In genomic region chr16:83682126-83682857, GRCh38 we compare ENCODE assay signal across 21 cellular contexts.
A peak's percentile ranks its signal among the peaks of the same experiment; 100 is the strongest.
DNase-seq lines count a peak whose midpoint lies in the region; ATAC-seq and TF ChIP-seq lines count a peak whose summit lies in the region.
"Had no signal": no experiment of that assay in that cellular context is flagged by ENCODE, and none has a peak within 500 bp of the region (broad histone marks: within the 10 kb centered on the region; RNA-seq: fewer than 3 reads in every experiment).

No MANE protein-coding gene starts in this region.

- no peak for TF ChIP-seq CTCF in A673 (conservative IDR thresholded peaks at IDR 0.05; ENCODE audit: low read depth, low read length)
- TF ChIP-seq CTCF in IMR-90 (conservative IDR thresholded peaks at IDR 0.05; ENCODE audit: low read depth, low read length) = no peak

- no peak overlapping the region for H3K4me3 Mint-ChIP-seq in activated CD4-positive, alpha-beta memory T cell treated with anti-CD3 and anti-CD28 coated beads for 36 hours
- H3K4me3 Mint-ChIP-seq: CD8-positive, alpha-beta memory T cell had no signal

- POLR2A ChIA-PET in A673 (lab: Charles Lee; ENCODE audit: low non-redundant PET) (no interaction called here), IMR-90 (lab: Charles Lee; ENCODE audit: unreplicated experiment) (no interaction called here)
- POLR2A ChIA-PET in activated CD4-positive, alpha-beta memory T cell treated with anti-CD3 and anti-CD28 coated beads for 36 hours (lab: Charles Lee) = no interaction called here

- H3K4me1 Mint-ChIP-seq in activated CD4-positive, alpha-beta memory T cell treated with anti-CD3 and anti-CD28 coated beads for 36 hours (ENCODE audit: low read depth) = no peaks in the 10 kb centered on the region
- H3K4me1 Mint-ChIP-seq: CD8-positive, alpha-beta memory T cell had no signal

- H3K9me3 Mint-ChIP-seq in activated CD4-positive, alpha-beta memory T cell treated with anti-CD3 and anti-CD28 coated beads for 36 hours = no peaks in the 10 kb centered on the region

- no peaks in the 10 kb centered on the region for H3K4me1 ChIP-seq in A673 (ENCODE audit: insufficient read depth, low read length, poor library complexity, severe bottlenecking)
- no peaks in the 10 kb centered on the region for H3K4me1 ChIP-seq in IMR-90 (ENCODE audit: control insufficient read depth, insufficient read depth, low read length)
- H3K4me1 ChIP-seq in mesenchymal stem cell (ENCODE audit: control insufficient read depth, insufficient read depth, low read depth, low read length) = peaks cover 7% of the 10 kb centered on the region

- H3K27me3 ChIP-seq in A673 (replicated peaks; ENCODE audit: insufficient read depth, low read depth, low read length, poor library complexity) = peaks cover 30% of the 10 kb centered on the region
- peaks cover 5% of the 10 kb centered on the region; the same call in 1 of the 2 replicates for H3K27me3 ChIP-seq in IMR-90 (ENCODE audit: control insufficient read depth, insufficient read depth, low read length)
- peaks cover 0 to 21% of the 10 kb centered on the region in 2 experiments for H3K27me3 ChIP-seq in mesenchymal stem cell (ENCODE audit: control insufficient read depth in 1 of 2, insufficient read depth in 1 of 2, low read length in 2 of 2)

- no peak overlapping the region for H4K5ac ChIP-seq in IMR-90 (ENCODE audit: low read depth, low read length)

- H4K20me1 ChIP-seq in IMR-90 (ENCODE audit: insufficient read depth, low read length) = no peaks in the 10 kb centered on the region

- H3K27ac ChIP-seq in A673 (ENCODE audit: low read depth, low read length, poor library complexity, severe bottlenecking) = no peak overlapping the region
- H3K27ac ChIP-seq in IMR-90 (ENCODE audit: insufficient read depth, low read length) = no peak overlapping the region
- no peak overlapping the region for H3K27ac ChIP-seq in mesenchymal stem cell (ENCODE audit: low read length, poor library complexity, severe bottlenecking)

- WGBS in IMR-90 (ENCODE audit: extremely low coverage in 2 of 2, insufficient read length in 1 of 2), 2 experiments = 63% methylated on average over 7 of the region's 13 CpGs; no CpG with 5 or more reads in 1 of the 2 experiments
- WGBS in mesenchymal stem cell = 69% methylated on average over 12 of the region's 13 CpGs

- H4K91ac ChIP-seq in IMR-90 (ENCODE audit: insufficient read depth, low read depth, low read length) (no peak overlapping the region), mesenchymal stem cell (ENCODE audit: low read length) (no peak overlapping the region)

- H3K36me3 Mint-ChIP-seq in activated CD4-positive, alpha-beta memory T cell treated with anti-CD3 and anti-CD28 coated beads for 36 hours = no peaks in the 10 kb centered on the region
- H3K36me3 Mint-ChIP-seq: CD8-positive, alpha-beta memory T cell had no signal

- H3K9me3 ChIP-seq in A673 (ENCODE audit: low read depth, low read length, poor library complexity, severe bottlenecking) (no peaks in the 10 kb centered on the region), IMR-90 (ENCODE audit: control insufficient read depth, insufficient read depth, low read length) (no peaks in the 10 kb centered on the region; the same call in 1 of the 2 replicates), mesenchymal stem cell (ENCODE audit: control insufficient read depth, low read length) (no peaks in the 10 kb centered on the region)
- H3K9me3 ChIP-seq: SK-N-SH had no signal

- H2BK120ac ChIP-seq in IMR-90 (ENCODE audit: low read depth, low read length) (no peak overlapping the region), mesenchymal stem cell (ENCODE audit: low read depth, low read length) (no peak overlapping the region)

- H3K27me3 Mint-ChIP-seq in activated CD4-positive, alpha-beta memory T cell treated with anti-CD3 and anti-CD28 coated beads for 36 hours = peaks cover 2% of the 10 kb centered on the region

- H2AK9ac ChIP-seq in IMR-90 (replicated peaks; ENCODE audit: low read depth, low read length, poor library complexity) = no peak overlapping the region

- H3K56ac ChIP-seq in IMR-90 (ENCODE audit: extremely low read depth, insufficient read depth, low read length) = no peak overlapping the region

- DNase-seq in A673 (ENCODE audit: low spot score) (peak; percentile 21), IMR-90 (no peak), cerebellar cortex (ENCODE audit: low spot score) (peak; percentile 52), mesenchymal stem cell (peak; percentile 31), NCI-H446 treated with DMSO at 0.1 percent for 48 hours (lab: John Stamatoyannopoulos, UW) (no peak), RPMI8226 (no peak)
- no peak for DNase-seq in stimulated activated CD4-positive, alpha-beta T cell treated with anti-CD3 and anti-CD28 coated beads, Interleukin-4, amount 100 ng/mL, for 4 hours
- no peak for DNase-seq in activated CD4-positive, alpha-beta memory T cell treated with anti-CD3 and anti-CD28 coated beads for 36 hours
- DNase-seq: 8988T; CD8-positive, alpha-beta memory T cell; DMS53; EL; HCEC 1CT; KBM-7; MV-4-11; NCI-H1694 treated with DMSO at 0.1 percent for 48 hours; NCI-H510A treated with DMSO at 0.1 percent for 48 hours; NCI-H774; SK-N-SH had no signal

- BruUV-seq in A673 (replicated peaks; lab: Mats Ljungman, UMichigan) (no TSS peak), IMR-90 (replicated peaks; lab: Mats Ljungman, UMichigan) (no TSS peak)

- H3K4me2 ChIP-seq in IMR-90 (ENCODE audit: low read depth, low read length) (no peak overlapping the region), mesenchymal stem cell (ENCODE audit: low read length, poor library complexity, severe bottlenecking) (no peak overlapping the region)
- H3K4me2 ChIP-seq: SK-N-SH had no signal

- intact Hi-C loops in A673 (cut with micrococcal nuclease; ENCODE audit: unreplicated experiment) = no loop called here
- intact Hi-C loops in IMR-90 (cut with micrococcal nuclease) = no loop called here
- intact Hi-C loops in activated CD4-positive, alpha-beta memory T cell treated with anti-CD3 and anti-CD28 coated beads for 36 hours (cut with micrococcal nuclease) = no loop called here

- no peak overlapping the region for H3K18ac ChIP-seq in IMR-90 (ENCODE audit: low read depth, low read length)
- peak overlapping the region in 1 of 2 experiments; percentile 37 for H3K18ac ChIP-seq in mesenchymal stem cell (ENCODE audit: low read depth in 1 of 2, low read length in 2 of 2)

- no peak overlapping the region for H2BK20ac ChIP-seq in IMR-90 (ENCODE audit: low read depth, low read length)

- H3K9ac ChIP-seq in IMR-90 (ENCODE audit: low read depth, low read length) = no peak overlapping the region
- H3K9ac ChIP-seq in mesenchymal stem cell (ENCODE audit: low read length) = no peak overlapping the region
- H3K9ac ChIP-seq: SK-N-SH had no signal

- TF ChIP-seq RAD21 in IMR-90 (IDR thresholded peaks at IDR 0.05; ENCODE audit: low read length) = no peak

- dilution Hi-C loops in IMR-90 (cut with HindIII; ENCODE audit: low sequenced_read_pairs, unreplicated experiment) = no loop called here

- ATAC-seq in IMR-90 (ENCODE audit: low read depth) = no peak
- ATAC-seq: GM12878, Right ventricle myocardium inferior had no signal

- H3K4me3 ChIP-seq in A673 (ENCODE audit: low read depth, low read length, poor library complexity, severe bottlenecking) (no peak overlapping the region), IMR-90 (ENCODE audit: insufficient read depth, low read depth, low read length) (no peak overlapping the region), mesenchymal stem cell (ENCODE audit: insufficient read depth in 1 of 2, low read depth in 1 of 2, low read length in 2 of 2) (no peak overlapping the region)
- H3K4me3 ChIP-seq: GM12878 had no signal

- H3K36me3 ChIP-seq in A673 (ENCODE audit: insufficient read depth, low read length, poor library complexity, severe bottlenecking) = no peaks in the 10 kb centered on the region
- no peaks in the 10 kb centered on the region for H3K36me3 ChIP-seq in IMR-90 (ENCODE audit: control insufficient read depth, insufficient read depth, low read length)
- H3K36me3 ChIP-seq in mesenchymal stem cell (ENCODE audit: control insufficient read depth in 1 of 2, insufficient read depth in 2 of 2, low read depth in 1 of 2, low read length in 2 of 2) = peaks cover 0 to 3% of the 10 kb centered on the region in 2 experiments

- H3K79me1 ChIP-seq in IMR-90 (ENCODE audit: low read depth in 1 of 2, low read length in 2 of 2) (no peaks in the 10 kb centered on the region), mesenchymal stem cell (replicated peaks; ENCODE audit: low read length, poor library complexity, severe bottlenecking) (no peaks in the 10 kb centered on the region)

- peak overlapping the region in 1 of 2 experiments; percentile 60 for H2BK12ac ChIP-seq in mesenchymal stem cell (ENCODE audit: low read length in 2 of 2)

- peak overlapping the region; percentile 5 for H2AFZ ChIP-seq in IMR-90 (replicated peaks; ENCODE audit: low read length, poor library complexity)
- H2AFZ ChIP-seq in mesenchymal stem cell (ENCODE audit: low read depth, low read length) = no peak overlapping the region

- in situ Hi-C loops in IMR-90 (cut with MboI; ENCODE audit: low sequenced_read_pairs) = no loop called here

- H2BK5ac ChIP-seq in IMR-90 (ENCODE audit: low read depth, low read length, poor library complexity, severe bottlenecking) (no peak overlapping the region), mesenchymal stem cell (ENCODE audit: low read depth, low read length, poor library complexity, severe bottlenecking) (no peak overlapping the region)

- CTCF ChIA-PET in A673 (lab: Charles Lee) (no interaction called here), IMR-90 (lab: Yijun Ruan, JAX) (no interaction called here)
- CTCF ChIA-PET in activated CD4-positive, alpha-beta memory T cell treated with anti-CD3 and anti-CD28 coated beads for 36 hours (lab: Charles Lee) = no interaction called here

- H3K27ac Mint-ChIP-seq in activated CD4-positive, alpha-beta memory T cell treated with anti-CD3 and anti-CD28 coated beads for 36 hours = no peak overlapping the region
- H3K27ac Mint-ChIP-seq: CD8-positive, alpha-beta memory T cell had no signal

- no peak overlapping the region for H3K23ac ChIP-seq in IMR-90 (ENCODE audit: low read depth, low read length)
- H3K23ac ChIP-seq in mesenchymal stem cell (ENCODE audit: low read length in 2 of 2) = no peak overlapping the region

- no peak overlapping the region for H3K4ac ChIP-seq in IMR-90 (ENCODE audit: low read depth, low read length)
- H3K4ac ChIP-seq in mesenchymal stem cell (ENCODE audit: low read depth in 1 of 2, low read length in 2 of 2) = no peak overlapping the region

- TF ChIP-seq POLR2A in IMR-90 (IDR thresholded peaks at IDR 0.05; ENCODE audit: low read depth, low read length) = no peak

- H3K9me1 ChIP-seq in IMR-90 (ENCODE audit: insufficient read depth, low read length) = peaks cover 3% of the 10 kb centered on the region; the same call in 1 of the 2 replicates

- H3K14ac ChIP-seq in IMR-90 (replicated peaks; ENCODE audit: low read depth, low read length) (no peak overlapping the region), mesenchymal stem cell (ENCODE audit: low read length in 2 of 2) (no peak overlapping the region)

- H4K8ac ChIP-seq in IMR-90 (ENCODE audit: low read depth in 2 of 2, low read length in 2 of 2) (no peak overlapping the region), mesenchymal stem cell (ENCODE audit: low read length) (no peak overlapping the region)

- H2BK15ac ChIP-seq in IMR-90 (ENCODE audit: low read depth, low read length) = no peak overlapping the region
- peak overlapping the region; percentile 26 for H2BK15ac ChIP-seq in mesenchymal stem cell (ENCODE audit: low read depth, poor library complexity, severe bottlenecking)

- H2AK5ac ChIP-seq in IMR-90 (ENCODE audit: low read depth, low read length) = no peak overlapping the region
- H2AK5ac ChIP-seq in mesenchymal stem cell (ENCODE audit: low read length, severe bottlenecking) = no peak overlapping the region

Comparison
In these comparisons a context has a peak if more than half of its experiments do, and no peak if none do; other contexts are left out.
1. DNase-seq: peak in A673 (single experiment), cerebellar cortex (single experiment) and mesenchymal stem cell (single experiment); none in IMR-90 (single experiment), stimulated activated CD4-positive, alpha-beta T cell treated with anti-CD3 and anti-CD28 coated beads, Interleukin-4, amount 100 ng/mL, for 4 hours (0 of 2), NCI-H446 treated with DMSO at 0.1 percent for 48 hours (single experiment), RPMI8226 (single experiment) and activated CD4-positive, alpha-beta memory T cell treated with anti-CD3 and anti-CD28 coated beads for 36 hours (single experiment).